In the genomic region with DNA sequence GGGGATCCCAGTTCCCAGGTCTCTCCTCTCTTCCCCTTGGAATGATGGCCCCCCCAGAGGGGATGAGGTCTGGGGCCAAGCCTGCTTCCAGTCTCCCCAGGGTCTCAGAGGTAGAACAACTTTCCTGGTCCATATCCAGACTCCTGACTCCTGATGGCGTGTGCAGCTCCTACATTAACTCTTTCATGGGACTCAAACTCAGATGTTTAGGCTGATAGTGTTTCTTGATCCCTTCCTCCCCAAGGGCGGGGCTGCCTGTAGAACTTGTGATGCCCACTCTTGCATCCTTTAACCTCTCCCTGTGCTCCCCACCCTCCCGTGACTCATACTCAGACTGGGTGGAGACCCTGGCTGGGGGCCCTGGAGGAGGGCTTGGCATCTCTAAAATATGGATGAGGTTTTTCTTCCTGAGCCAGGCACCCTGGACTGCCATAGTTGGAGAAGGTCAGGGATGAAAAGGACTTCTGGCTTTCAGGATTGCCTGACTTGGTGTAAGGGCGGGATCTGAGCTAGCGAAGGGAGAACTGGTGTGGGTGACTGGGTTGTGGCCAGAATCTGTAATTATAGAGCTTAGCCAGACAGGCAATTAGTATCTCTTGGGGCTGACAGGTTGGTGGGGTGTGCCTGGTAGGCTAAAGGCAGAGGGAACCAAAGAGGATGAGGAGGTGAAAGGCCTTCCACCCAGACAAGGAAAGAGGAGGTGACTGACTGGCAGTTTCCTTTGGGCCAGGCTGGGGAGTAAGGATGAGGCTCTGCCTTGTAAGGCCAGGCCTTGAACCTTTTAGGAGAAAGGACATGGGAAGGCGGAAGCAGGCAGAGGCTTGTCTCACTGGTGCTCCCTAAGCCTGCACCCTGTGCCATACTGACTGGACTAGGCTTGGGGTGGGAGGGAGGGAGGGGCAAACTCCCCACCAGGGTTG, we compare ENCODE assay signal across 8 cellular contexts. TPM values are rescaled to one million over a fixed set of nuclear protein-coding genes. Genes with fewer than 3 reads are reported as not detected.
DNase-seq lines count a peak whose midpoint lies in the region; ATAC-seq, FAIRE-seq and TF ChIP-seq lines count a peak whose summit lies in the region.

No MANE protein-coding gene starts in this region.

- no peaks in the 10 kb centered on the region for H3K9me3 ChIP-seq in endodermal cell (ENCODE audit: control insufficient read depth, low read length)

- H3K4me1 Mint-ChIP-seq in endodermal cell (peaks cover 31% of the 10 kb centered on the region), nephron (peaks cover 45% of the 10 kb centered on the region)

- H3K4me3 Mint-ChIP-seq in endodermal cell (peak overlapping the region; percentile 93), nephron (peak overlapping the region; percentile 98 to 99 (median 98))

- no peak for TF ChIP-seq POLR2A in GM12891 (IDR thresholded peaks at IDR 0.05; ENCODE audit: low read depth, low read length)

- peaks cover 17% of the 10 kb centered on the region for H3K36me3 ChIP-seq in endodermal cell (ENCODE audit: control insufficient read depth, insufficient read depth, low read length)

- H3K27me3 ChIP-seq in endodermal cell (ENCODE audit: control insufficient read depth, insufficient read depth, low read length, poor library complexity, severe bottlenecking), result peaks cover 6% of the 10 kb centered on the region

- H3K4me3 ChIP-seq in endodermal cell (ENCODE audit: low read length), result peak overlapping the region; percentile 93

- 88 to 89% methylated on average over 3 to 6 of the region's 6 CpGs for WGBS in endodermal cell (ENCODE audit: insufficient coverage in 1 of 2, insufficient read length in 1 of 2), 2 experiments

- peaks cover 23% of the 10 kb centered on the region for H3K27me3 Mint-ChIP-seq in endodermal cell (ENCODE audit: insufficient read depth)
- peaks cover 13% of the 10 kb centered on the region for H3K27me3 Mint-ChIP-seq in nephron (ENCODE audit: low read depth)

- peak overlapping the region; percentile 41 for H3K27ac ChIP-seq in endodermal cell (ENCODE audit: low read depth, low read length)

- H3K4me1 ChIP-seq in endodermal cell (ENCODE audit: control insufficient read depth, insufficient read depth, low read length), result no peaks in the 10 kb centered on the region

- peak; percentile 25 for TF ChIP-seq CTCF in endodermal cell (conservative IDR thresholded peaks at IDR 0.05)
- peak in 1 of 3 experiments; percentile 9 for TF ChIP-seq CTCF in nephron (IDR thresholded peaks at IDR 0.05; ENCODE audit: unreplicated experiment in 3 of 3)

- peak; percentile 23 for FAIRE-seq in GM12891 (lab: Jason Lieb, UNC)

- H3K27ac Mint-ChIP-seq in endodermal cell, result peak overlapping the region; percentile 44
- peak overlapping the region; percentile 77 to 98 (median 88) for H3K27ac Mint-ChIP-seq in nephron

- ATAC-seq in HG03196 (IDR thresholded peaks at IDR 0.05; ENCODE audit: unreplicated experiment) (no peak), HG03097 (IDR thresholded peaks at IDR 0.05; ENCODE audit: low FRiP score, unreplicated experiment) (no peak)

- H3K9me3 Mint-ChIP-seq in endodermal cell, result no peaks in the 10 kb centered on the region
- no peaks in the 10 kb centered on the region for H3K9me3 Mint-ChIP-seq in nephron

- DNase-seq in GM12891 (ENCODE audit: insufficient read length, low spot score), result no peak
- peak; percentile 65 for DNase-seq in RPMI7951 (ENCODE audit: low read depth)
- DNase-seq in endodermal cell, result no peak
- no peak for DNase-seq in mucosa of gallbladder (ENCODE audit: low spot score)
- no peak for DNase-seq in NCI-H2107 treated with DMSO at 0.1 percent for 48 hours (lab: John Stamatoyannopoulos, UW; ENCODE audit: unreplicated experiment)

- peak overlapping the region; percentile 26 for H3K9ac ChIP-seq in endodermal cell (ENCODE audit: extremely low read depth, low read length, poor library complexity, severe bottlenecking)

- H3K36me3 Mint-ChIP-seq in endodermal cell (ENCODE audit: low read depth), result peaks cover 14% of the 10 kb centered on the region
- H3K36me3 Mint-ChIP-seq in nephron (ENCODE audit: low read depth), result peaks cover 13% of the 10 kb centered on the region

TF ChIP-seq in GM12891, 5 proteins besides CTCF, POLR2A, EP300 and RAD21:
- TF ChIP-seq PAX5 (IDR thresholded peaks at IDR 0.05; ENCODE audit: insufficient read depth, low read length, severe bottlenecking) (no peak), SPI1 (IDR thresholded peaks at IDR 0.05; ENCODE audit: low read depth, low read length) (no peak)

RNA-seq across cellular contexts. Expression of a gene that starts 1.5 kb away (rescaled TPM):
- 4.4 TPM for polyA plus RNA-seq in GM12891 (2012; ENCODE audit: low read depth, missing spikeins)
- total RNA-seq in RPMI7951 (2014; rRNA removed; shearing (Covaris generic)), result 21.1 and 26.5 TPM in 2 replicates
- total RNA-seq in endodermal cell, result 10 to 100 TPM; 34.1 to 41.5 TPM
- 30.0 TPM for polyA plus RNA-seq in endodermal cell (2013, experiment 1 of 2)
- 27.3 TPM for polyA plus RNA-seq in endodermal cell (2013, experiment 2 of 2)
- 32.9 TPM for total RNA-seq in mucosa of gallbladder

RNA-seq across cellular contexts. Expression of a gene that starts 5.9 kb away (rescaled TPM):
- polyA plus RNA-seq in GM12891 (2012; ENCODE audit: low read depth, missing spikeins), result not detected
- not detected in 2 replicates for total RNA-seq in RPMI7951 (2014; rRNA removed; shearing (Covaris generic))
- total RNA-seq in endodermal cell, result not detected
- polyA plus RNA-seq in endodermal cell (2013, experiment 1 of 2), result not detected
- polyA plus RNA-seq in endodermal cell (2013, experiment 2 of 2), result 0.21 TPM
- total RNA-seq in mucosa of gallbladder, result 0.32 TPM

RNA-seq across cellular contexts. Expression of a gene that starts 54.4 kb away (rescaled TPM):
- 109 TPM for polyA plus RNA-seq in GM12891 (2012; ENCODE audit: low read depth, missing spikeins)
- 107 and 122 TPM in 2 replicates for total RNA-seq in RPMI7951 (2014; rRNA removed; shearing (Covaris generic))
- total RNA-seq in endodermal cell (10 to 100 TPM; 55.7 to 59.4 TPM), mucosa of gallbladder (63.1 TPM)
- 89.7 TPM for polyA plus RNA-seq in endodermal cell (2013, experiment 1 of 2)
- polyA plus RNA-seq in endodermal cell (2013, experiment 2 of 2), result 79.8 TPM
